In genomic region chr20:19096847-19097246, GRCh38 we compare ENCODE assay signal across 1 cellular context.
A peak's percentile ranks its signal among the peaks of the same experiment; 100 is the strongest.
TF ChIP-seq lines count a peak whose summit lies in the region.

No MANE protein-coding gene starts in this region.

TF ChIP-seq in K562, 482 proteins besides CTCF, POLR2A, EP300 and RAD21 (continued from another document):
- TF ChIP-seq MLLT1 (IDR thresholded peaks at IDR 0.05) (no peak), POLR2H (tag; IDR thresholded peaks at IDR 0.05; ENCODE audit: low read depth) (no peak), TCF7L2 (IDR thresholded peaks at IDR 0.05; ENCODE audit: low read depth, low read length) (no peak), C11orf30 (IDR thresholded peaks at IDR 0.05; ENCODE audit: low read depth) (peak; percentile 68), ZNF263 (CRISPR knock-in tag; IDR thresholded peaks at IDR 0.05; ENCODE audit: borderline replicate concordance) (no peak), ZNF431 (CRISPR knock-in tag; IDR thresholded peaks at IDR 0.05) (no peak), CBFA2T3 (IDR thresholded peaks at IDR 0.05) (no peak), ERF (CRISPR knock-in tag; IDR thresholded peaks at IDR 0.05) (no peak), HNRNPH1 (optimal IDR thresholded peaks at IDR 0.05; ENCODE audit: low read depth, low read length) (no peak), NFE2L1 (tag; IDR thresholded peaks at IDR 0.05; ENCODE audit: borderline replicate concordance, low read depth) (peak; percentile 60), MAFG (tag; conservative IDR thresholded peaks at IDR 0.05) (peak; percentile 83), MAFK (IDR thresholded peaks at IDR 0.05; ENCODE audit: low read length) (peak; percentile 49; the same call in 1 of the 2 replicates), DIDO1 (tag; IDR thresholded peaks at IDR 0.05; ENCODE audit: low read depth) (no peak), MAFF (IDR thresholded peaks at IDR 0.05; ENCODE audit: low read length) (peak; percentile 64; the same call in 1 of the 2 replicates), THAP7 (CRISPR knock-in tag; IDR thresholded peaks at IDR 0.05) (no peak)
- TF ChIP-seq, protein P1, sequence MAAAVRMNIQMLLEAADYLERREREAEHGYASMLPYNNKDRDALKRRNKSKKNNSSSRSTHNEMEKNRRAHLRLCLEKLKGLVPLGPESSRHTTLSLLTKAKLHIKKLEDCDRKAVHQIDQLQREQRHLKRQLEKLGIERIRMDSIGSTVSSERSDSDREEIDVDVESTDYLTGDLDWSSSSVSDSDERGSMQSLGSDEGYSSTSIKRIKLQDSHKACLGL (CRISPR knock-in tag; IDR thresholded peaks at IDR 0.05; ENCODE audit: borderline replicate concordance, poor library complexity, severe bottlenecking), result no peak
- TF ChIP-seq, protein P2, sequence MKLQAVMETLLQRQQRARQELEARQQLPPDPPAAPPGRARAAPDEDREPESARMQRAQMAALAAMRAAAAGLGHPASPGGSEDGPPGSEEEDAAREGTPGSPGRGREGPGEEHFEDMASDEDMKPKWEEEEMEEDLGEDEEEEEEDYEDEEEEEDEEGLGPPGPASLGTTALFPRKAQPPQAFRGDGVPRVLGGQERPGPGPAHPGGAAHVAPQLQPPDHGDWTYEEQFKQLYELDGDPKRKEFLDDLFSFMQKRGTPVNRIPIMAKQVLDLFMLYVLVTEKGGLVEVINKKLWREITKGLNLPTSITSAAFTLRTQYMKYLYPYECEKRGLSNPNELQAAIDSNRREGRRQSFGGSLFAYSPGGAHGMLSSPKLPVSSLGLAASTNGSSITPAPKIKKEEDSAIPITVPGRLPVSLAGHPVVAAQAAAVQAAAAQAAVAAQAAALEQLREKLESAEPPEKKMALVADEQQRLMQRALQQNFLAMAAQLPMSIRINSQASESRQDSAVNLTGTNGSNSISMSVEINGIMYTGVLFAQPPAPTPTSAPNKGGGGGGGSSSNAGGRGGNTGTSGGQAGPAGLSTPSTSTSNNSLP (IDR thresholded peaks at IDR 0.05; ENCODE audit: borderline replicate concordance, low read depth, low read length), result no peak
- TF ChIP-seq, protein P3, sequence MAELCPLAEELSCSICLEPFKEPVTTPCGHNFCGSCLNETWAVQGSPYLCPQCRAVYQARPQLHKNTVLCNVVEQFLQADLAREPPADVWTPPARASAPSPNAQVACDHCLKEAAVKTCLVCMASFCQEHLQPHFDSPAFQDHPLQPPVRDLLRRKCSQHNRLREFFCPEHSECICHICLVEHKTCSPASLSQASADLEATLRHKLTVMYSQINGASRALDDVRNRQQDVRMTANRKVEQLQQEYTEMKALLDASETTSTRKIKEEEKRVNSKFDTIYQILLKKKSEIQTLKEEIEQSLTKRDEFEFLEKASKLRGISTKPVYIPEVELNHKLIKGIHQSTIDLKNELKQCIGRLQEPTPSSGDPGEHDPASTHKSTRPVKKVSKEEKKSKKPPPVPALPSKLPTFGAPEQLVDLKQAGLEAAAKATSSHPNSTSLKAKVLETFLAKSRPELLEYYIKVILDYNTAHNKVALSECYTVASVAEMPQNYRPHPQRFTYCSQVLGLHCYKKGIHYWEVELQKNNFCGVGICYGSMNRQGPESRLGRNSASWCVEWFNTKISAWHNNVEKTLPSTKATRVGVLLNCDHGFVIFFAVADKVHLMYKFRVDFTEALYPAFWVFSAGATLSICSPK (IDR thresholded peaks at IDR 0.05; ENCODE audit: borderline replicate concordance), result no peak
- TF ChIP-seq, protein P4, sequence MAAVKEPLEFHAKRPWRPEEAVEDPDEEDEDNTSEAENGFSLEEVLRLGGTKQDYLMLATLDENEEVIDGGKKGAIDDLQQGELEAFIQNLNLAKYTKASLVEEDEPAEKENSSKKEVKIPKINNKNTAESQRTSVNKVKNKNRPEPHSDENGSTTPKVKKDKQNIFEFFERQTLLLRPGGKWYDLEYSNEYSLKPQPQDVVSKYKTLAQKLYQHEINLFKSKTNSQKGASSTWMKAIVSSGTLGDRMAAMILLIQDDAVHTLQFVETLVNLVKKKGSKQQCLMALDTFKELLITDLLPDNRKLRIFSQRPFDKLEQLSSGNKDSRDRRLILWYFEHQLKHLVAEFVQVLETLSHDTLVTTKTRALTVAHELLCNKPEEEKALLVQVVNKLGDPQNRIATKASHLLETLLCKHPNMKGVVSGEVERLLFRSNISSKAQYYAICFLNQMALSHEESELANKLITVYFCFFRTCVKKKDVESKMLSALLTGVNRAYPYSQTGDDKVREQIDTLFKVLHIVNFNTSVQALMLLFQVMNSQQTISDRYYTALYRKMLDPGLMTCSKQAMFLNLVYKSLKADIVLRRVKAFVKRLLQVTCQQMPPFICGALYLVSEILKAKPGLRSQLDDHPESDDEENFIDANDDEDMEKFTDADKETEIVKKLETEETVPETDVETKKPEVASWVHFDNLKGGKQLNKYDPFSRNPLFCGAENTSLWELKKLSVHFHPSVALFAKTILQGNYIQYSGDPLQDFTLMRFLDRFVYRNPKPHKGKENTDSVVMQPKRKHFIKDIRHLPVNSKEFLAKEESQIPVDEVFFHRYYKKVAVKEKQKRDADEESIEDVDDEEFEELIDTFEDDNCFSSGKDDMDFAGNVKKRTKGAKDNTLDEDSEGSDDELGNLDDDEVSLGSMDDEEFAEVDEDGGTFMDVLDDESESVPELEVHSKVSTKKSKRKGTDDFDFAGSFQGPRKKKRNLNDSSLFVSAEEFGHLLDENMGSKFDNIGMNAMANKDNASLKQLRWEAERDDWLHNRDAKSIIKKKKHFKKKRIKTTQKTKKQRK (IDR thresholded peaks at IDR 0.05; ENCODE audit: borderline replicate concordance, low read depth, low read length), result no peak
